8 cellular contexts compared by ENCODE assay signal in genomic region chr17:72976971-72977767, GRCh38.
DNase-seq lines count a peak whose midpoint lies in the region; ATAC-seq lines count a peak whose summit lies in the region.

No MANE protein-coding gene starts in this region.

- intact Hi-C loops in Right ventricle myocardium superior (cut with DNase I), result no loop called here

- peak; percentile 79 for DNase-seq in NCI-H2107 treated with DMSO at 0.1 percent for 48 hours (lab: John Stamatoyannopoulos, UW; ENCODE audit: unreplicated experiment)
- no peak for DNase-seq in NCI-H2107 (lab: John Stamatoyannopoulos, UW)
- peak; percentile 77 for DNase-seq in SW480 (ENCODE audit: low spot score)
- DNase-seq in Right ventricle myocardium superior, result peak; percentile 51
- DNase-seq in renal cortical epithelial cell (ENCODE audit: low read depth), result peak; percentile 88

- ATAC-seq in Right ventricle myocardium superior (ENCODE audit: poor library complexity), result peak; percentile 91
- no peak for ATAC-seq in GM18517 (IDR thresholded peaks at IDR 0.05; ENCODE audit: unreplicated experiment)
- ATAC-seq in HG02840 (IDR thresholded peaks at IDR 0.05; ENCODE audit: low FRiP score, unreplicated experiment), result no peak
- no peak for ATAC-seq in GM18520 (IDR thresholded peaks at IDR 0.05; ENCODE audit: unreplicated experiment)
